ENCODE assay signal across 8 cellular contexts in the genomic region with DNA sequence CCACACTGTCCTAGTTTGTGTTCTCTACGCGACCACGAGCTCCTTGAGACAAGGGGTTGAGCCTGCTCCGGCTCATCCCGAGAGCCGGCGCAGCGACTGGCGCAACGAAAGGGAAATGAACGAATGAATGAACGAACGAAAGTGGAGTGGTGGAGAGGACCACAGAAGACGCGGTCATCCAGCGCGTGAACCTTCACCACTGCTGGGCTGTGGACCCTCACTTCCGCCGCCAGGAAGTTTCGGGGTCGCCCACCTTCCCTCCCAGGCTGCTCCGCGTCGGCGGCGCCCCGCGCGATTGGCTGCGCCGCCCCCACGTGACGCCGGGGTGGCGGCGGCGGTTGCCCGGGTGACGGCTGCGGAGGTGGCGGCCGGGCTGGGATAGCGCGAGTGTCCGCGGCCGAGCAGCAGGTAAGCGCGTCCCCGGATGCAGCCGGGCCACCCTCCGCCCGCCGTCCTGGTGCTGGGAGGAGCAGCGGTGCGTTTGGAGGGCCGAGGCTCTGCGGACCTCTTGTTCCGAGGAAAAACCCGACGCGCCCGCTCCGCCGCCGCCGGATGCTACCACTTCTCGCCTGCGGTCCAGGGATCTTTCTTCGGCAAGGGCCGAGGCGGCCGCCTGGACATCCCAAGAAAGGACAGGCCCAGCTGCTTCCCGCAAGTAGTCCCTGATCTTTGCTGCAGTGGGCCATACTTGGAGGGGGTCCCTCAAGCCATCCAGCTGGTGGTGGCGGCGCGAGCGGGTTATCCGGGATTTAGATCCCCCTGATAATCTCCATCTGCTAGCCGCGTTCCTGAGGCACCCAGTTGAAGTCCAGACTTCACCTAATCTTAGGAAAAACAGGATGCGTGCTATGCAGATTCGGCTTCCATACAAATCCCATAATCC. TPM values are rescaled to one million over a fixed set of nuclear protein-coding genes. Genes with fewer than 3 reads are reported as not detected.
A peak's percentile ranks its signal among the peaks of the same experiment; 100 is the strongest.
DNase-seq lines count a peak whose midpoint lies in the region; ATAC-seq, FAIRE-seq and TF ChIP-seq lines count a peak whose summit lies in the region.

A gene with protein sequence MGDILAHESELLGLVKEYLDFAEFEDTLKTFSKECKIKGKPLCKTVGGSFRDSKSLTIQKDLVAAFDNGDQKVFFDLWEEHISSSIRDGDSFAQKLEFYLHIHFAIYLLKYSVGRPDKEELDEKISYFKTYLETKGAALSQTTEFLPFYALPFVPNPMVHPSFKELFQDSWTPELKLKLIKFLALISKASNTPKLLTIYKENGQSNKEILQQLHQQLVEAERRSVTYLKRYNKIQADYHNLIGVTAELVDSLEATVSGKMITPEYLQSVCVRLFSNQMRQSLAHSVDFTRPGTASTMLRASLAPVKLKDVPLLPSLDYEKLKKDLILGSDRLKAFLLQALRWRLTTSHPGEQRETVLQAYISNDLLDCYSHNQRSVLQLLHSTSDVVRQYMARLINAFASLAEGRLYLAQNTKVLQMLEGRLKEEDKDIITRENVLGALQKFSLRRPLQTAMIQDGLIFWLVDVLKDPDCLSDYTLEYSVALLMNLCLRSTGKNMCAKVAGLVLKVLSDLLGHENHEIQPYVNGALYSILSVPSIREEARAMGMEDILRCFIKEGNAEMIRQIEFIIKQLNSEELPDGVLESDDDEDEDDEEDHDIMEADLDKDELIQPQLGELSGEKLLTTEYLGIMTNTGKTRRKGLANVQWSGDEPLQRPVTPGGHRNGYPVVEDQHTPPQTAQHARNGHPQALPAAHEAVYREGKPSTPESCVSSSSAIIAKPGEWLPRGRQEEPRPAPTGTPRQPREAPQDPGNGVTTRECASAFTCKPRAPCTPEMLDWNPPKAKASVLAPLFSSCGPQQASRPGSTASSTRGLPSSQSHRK (plus strand): TSS at position 341 of the 883 bp plus-strand sequence. CDS start 7,608 bp downstream, outside the sequence.

- peak within 1 kb of the TSS; percentile 90 for H3K4me2 ChIP-seq in HepG2 (ENCODE audit: low read depth, low read length)

- H3K4me1 ChIP-seq in BE2C (no peaks in the 10 kb centered on the region), HepG2 (ENCODE audit: insufficient read depth, low read length) (peaks cover 22% of the 10 kb centered on the region)

- H3K9me3 ChIP-seq in BE2C (no peaks in the 10 kb centered on the region), HepG2 (ENCODE audit: low read length) (peaks cover 6% of the 10 kb centered on the region; the same call in 1 of the 2 replicates)

- peak; percentile 48 to 100; a peak in 3 of 4 replicates for TF ChIP-seq POLR2A in HepG2 (IDR thresholded peaks at IDR 0.05; ENCODE audit: insufficient read depth in 1 of 2, low read depth in 2 of 2, low read length in 2 of 2)

- WGBS in HepG2 (ENCODE audit: low lambda C conversion rate) = 2% methylated on average over 47 of the region's 83 CpGs

- H2AFZ ChIP-seq in HepG2 (ENCODE audit: low read length) = peak within 1 kb of the TSS; percentile 85

- BruUV-seq in HepG2 (replicated peaks; lab: Mats Ljungman, UMichigan) = TSS peak; percentile 83

- no peak for FAIRE-seq in HepG2 (lab: Jason Lieb, UNC)

- no peak for TF ChIP-seq EP300 in HepG2 (IDR thresholded peaks at IDR 0.05; ENCODE audit: low read depth in 2 of 2, low read length in 2 of 2)
- no peak for TF ChIP-seq EP300 in HepG2 (CRISPR knock-in tag; IDR thresholded peaks at IDR 0.05; ENCODE audit: borderline replicate concordance)

- CTCF ChIA-PET in HepG2 (lab: Yijun Ruan, JAX; ENCODE audit: low intra/inter-chr PET ratio, low total read pairs) = no interaction called here

- H3K4me3 ChIP-seq in BE2C (ENCODE audit: low read depth, low read length) = peak within 1 kb of the TSS; percentile 92
- H3K4me3 ChIP-seq in HepG2 (replicated peaks in 1 of 3; ENCODE audit: insufficient read depth in 1 of 3, low read depth in 2 of 3, low read length in 3 of 3) = peak within 1 kb of the TSS; percentile 87 to 98 (median 92)

- in situ Hi-C loops in HepG2 (cut with HindIII; ENCODE audit: extremely low pct_ligation_motif_present, low pct_unique_long_range_greater_than_20kb) = no loop called here

- no peaks in the 10 kb centered on the region for H3K9me3 Mint-ChIP-seq in dendritic cell treated with granulocyte-macrophage colony-stimulating factor and Interleukin-4, amounts not matched to agents 40 ng/mL and 50 ng/mL, for 4 days

- TF ChIP-seq CTCF in BE2C (IDR thresholded peaks at IDR 0.05; ENCODE audit: low read depth, low read length) (no peak), HepG2 (CRISPR knock-in tag; IDR thresholded peaks at IDR 0.05) (peak; percentile 20; the same call in 1 of the 2 replicates)

- H3K4me1 Mint-ChIP-seq in dendritic cell treated with granulocyte-macrophage colony-stimulating factor and Interleukin-4, amounts not matched to agents 40 ng/mL and 50 ng/mL, for 4 days (ENCODE audit: low read depth) = peaks cover 16% of the 10 kb centered on the region

- peaks cover 4% of the 10 kb centered on the region for H3K36me3 ChIP-seq in BE2C
- no peaks in the 10 kb centered on the region for H3K36me3 ChIP-seq in HepG2 (replicated peaks in 1 of 2; ENCODE audit: control insufficient read depth in 1 of 2, insufficient read depth in 2 of 2, low read length in 2 of 2)

- DNase-seq in BE2C (peak; percentile 88), NCI-H524 (lab: John Stamatoyannopoulos, UW) (peak; percentile 64 to 79), HepG2 (ENCODE audit: low spot score) (peak; percentile 67)
- DNase-seq in activated CD4-positive, alpha-beta T cell treated with anti-CD3 and anti-CD28 coated beads, Interleukin-2, amount 50 U/mL, for 1 hour = peak; percentile 62
- peak; percentile 63 for DNase-seq in stimulated activated CD4-positive, alpha-beta T cell treated with anti-CD3 and anti-CD28 coated beads, Interleukin-2, amount 100 ng/mL, for 4 hours (ENCODE audit: low read depth)

- H3K27me3 Mint-ChIP-seq in dendritic cell treated with granulocyte-macrophage colony-stimulating factor and Interleukin-4, amounts not matched to agents 40 ng/mL and 50 ng/mL, for 4 days = peaks cover 40% of the 10 kb centered on the region

- H3K79me2 ChIP-seq in HepG2 (ENCODE audit: insufficient read depth, low read length) = peaks cover 2% of the 10 kb centered on the region

- ATAC-seq in GM19043 (IDR thresholded peaks at IDR 0.05; ENCODE audit: low read depth, unreplicated experiment) = peak; percentile 95
- peak; percentile 98 for ATAC-seq in HG03280 (IDR thresholded peaks at IDR 0.05; ENCODE audit: unreplicated experiment)
- ATAC-seq in HepG2 = peak; percentile 97

- peak within 1 kb of the TSS; percentile 41 for H3K27ac Mint-ChIP-seq in dendritic cell treated with granulocyte-macrophage colony-stimulating factor and Interleukin-4, amounts not matched to agents 40 ng/mL and 50 ng/mL, for 4 days

- H3K4me3 Mint-ChIP-seq in dendritic cell treated with granulocyte-macrophage colony-stimulating factor and Interleukin-4, amounts not matched to agents 40 ng/mL and 50 ng/mL, for 4 days = peak within 1 kb of the TSS; percentile 84

- POLR2A ChIA-PET in HepG2 (lab: Yijun Ruan, JAX) = interaction anchor here (0.8 to 2.2 kb wide), 5 partner anchors 8 to 266 kb away, joined by 3 to 8 read pairs (median 3); a partner anchor contains a TSS

- H3K27ac ChIP-seq in HepG2 (ENCODE audit: extremely low read length, insufficient read depth, low read length) = peak within 1 kb of the TSS; percentile 46

- no peaks in the 10 kb centered on the region for H4K20me1 ChIP-seq in HepG2 (ENCODE audit: insufficient read depth, low read length)

- intact Hi-C loops in dendritic cell treated with granulocyte-macrophage colony-stimulating factor and Interleukin-4, amounts not matched to agents 40 ng/mL and 50 ng/mL, for 4 days (cut with micrococcal nuclease) = no loop called here
- intact Hi-C loops in HepG2 (cut with micrococcal nuclease; ENCODE audit: unreplicated experiment) = no loop called here

- 0 out of 2 replicates have a peak, but pooled peaks have one; percentile 19 for TF ChIP-seq RAD21 in HepG2 (CRISPR knock-in tag; IDR thresholded peaks at IDR 0.05)

- H3K9ac ChIP-seq in HepG2 (ENCODE audit: insufficient read depth, low read depth, low read length) = peak within 1 kb of the TSS; percentile 74

- no peaks in the 10 kb centered on the region for H3K27me3 ChIP-seq in BE2C
- no peaks in the 10 kb centered on the region; a peak in 1 of 5 replicates for H3K27me3 ChIP-seq in HepG2 (ENCODE audit: control insufficient read depth in 1 of 2, insufficient read depth in 2 of 2, low read length in 2 of 2)

- H3K36me3 Mint-ChIP-seq in dendritic cell treated with granulocyte-macrophage colony-stimulating factor and Interleukin-4, amounts not matched to agents 40 ng/mL and 50 ng/mL, for 4 days (ENCODE audit: low read depth) = no peaks in the 10 kb centered on the region

TF ChIP-seq in HepG2, 621 proteins besides CTCF, POLR2A, EP300 and RAD21 (continues in another document):
- TF ChIP-seq TBL1XR1 (IDR thresholded peaks at IDR 0.05; ENCODE audit: borderline replicate concordance, low read length, partially characterized antibody) = no peak
- peak; percentile 85; the same call in 1 of the 2 replicates for TF ChIP-seq ZFP37 (CRISPR knock-in tag; IDR thresholded peaks at IDR 0.05; ENCODE audit: borderline replicate concordance)
- TF ChIP-seq SAP130 (CRISPR knock-in tag; IDR thresholded peaks at IDR 0.05; ENCODE audit: low read depth) = peak; percentile 99

RNA-seq across cellular contexts. Expression of the gene that starts here (rescaled TPM):
- polyA plus RNA-seq in BE2C (2012; ENCODE audit: insufficient read depth, insufficient read length, low read depth) = 24.7 TPM
- 12.8 and 14.5 TPM in 2 replicates for total RNA-seq in HepG2 (2016; rRNA removed; fragmentation: Illumina TruSeq; extraction: Trizol)
- total RNA-seq in HepG2 (2016; cell fraction: cytosol; rRNA removed; fragmentation: Illumina TruSeq; extraction: Trizol; ENCODE audit: low read depth) = 5.3 and 5.6 TPM in 2 replicates
- 10.9 and 12.6 TPM in 2 replicates for total RNA-seq in HepG2 (2016; cell fraction: insoluble cytoplasmic fraction; rRNA removed; fragmentation: Illumina TruSeq; extraction: Trizol)
- total RNA-seq in HepG2 (2016; cell fraction: membrane; rRNA removed; fragmentation: Illumina TruSeq; extraction: Trizol) = 4.9 and 6.6 TPM in 2 replicates
- total RNA-seq in HepG2 (2016; cell fraction: nucleus; rRNA removed; fragmentation: Illumina TruSeq; extraction: Trizol) = 17.4 and 18.3 TPM in 2 replicates
- polyA plus RNA-seq in HepG2 (2011; rRNA removed) = 7.0 and 9.1 TPM in 2 replicates
- polyA plus RNA-seq in HepG2 (2011; cell fraction: cytosol; rRNA removed) = 5.7 and 7.4 TPM in 2 replicates
- 11.9 and 14.3 TPM in 2 replicates for polyA plus RNA-seq in HepG2 (2011; cell fraction: nucleus; rRNA removed)
- polyA plus RNA-seq in HepG2 (2012) = 5.8 and 6.7 TPM in 2 replicates
- polyA plus RNA-seq in HepG2 (2016; cell fraction: cytosol; fragmentation: Illumina TruSeq; extraction: Trizol; ENCODE audit: low read depth) = 1.2 and 1.3 TPM in 2 replicates
- 8.7 and 10.7 TPM in 2 replicates for polyA plus RNA-seq in HepG2 (2016; cell fraction: insoluble cytoplasmic fraction; fragmentation: Illumina TruSeq; extraction: Trizol; ENCODE audit: low read depth)
- polyA plus RNA-seq in HepG2 (2016; cell fraction: membrane; fragmentation: Illumina TruSeq; extraction: Trizol; ENCODE audit: low read depth) = 1.9 and 3.0 TPM in 2 replicates
- 10.3 and 16.0 TPM in 2 replicates for polyA plus RNA-seq in HepG2 (2016; cell fraction: nucleus; fragmentation: Illumina TruSeq; extraction: Trizol; ENCODE audit: insufficient read depth, low read depth)
- 27.1 and 32.1 TPM in 2 replicates for polyA minus RNA-seq in HepG2 (2011; rRNA and poly(A)+ RNA removed; ENCODE audit: low replicate concordance)
- polyA minus RNA-seq in HepG2 (2011; cell fraction: cytosol; rRNA and poly(A)+ RNA removed) = 5.9 and 7.2 TPM in 2 replicates
- polyA minus RNA-seq in HepG2 (2011; cell fraction: nucleus; rRNA and poly(A)+ RNA removed) = 29.2 and 35.8 TPM in 2 replicates

Comparison
In these comparisons a context has a peak if more than half of its experiments do, and no peak if none do; other contexts are left out.
1. Peak in every context shown above with its lines: DNase-seq, ATAC-seq, H3K4me3 ChIP-seq and H3K27ac ChIP-seq.